In the genomic region with DNA sequence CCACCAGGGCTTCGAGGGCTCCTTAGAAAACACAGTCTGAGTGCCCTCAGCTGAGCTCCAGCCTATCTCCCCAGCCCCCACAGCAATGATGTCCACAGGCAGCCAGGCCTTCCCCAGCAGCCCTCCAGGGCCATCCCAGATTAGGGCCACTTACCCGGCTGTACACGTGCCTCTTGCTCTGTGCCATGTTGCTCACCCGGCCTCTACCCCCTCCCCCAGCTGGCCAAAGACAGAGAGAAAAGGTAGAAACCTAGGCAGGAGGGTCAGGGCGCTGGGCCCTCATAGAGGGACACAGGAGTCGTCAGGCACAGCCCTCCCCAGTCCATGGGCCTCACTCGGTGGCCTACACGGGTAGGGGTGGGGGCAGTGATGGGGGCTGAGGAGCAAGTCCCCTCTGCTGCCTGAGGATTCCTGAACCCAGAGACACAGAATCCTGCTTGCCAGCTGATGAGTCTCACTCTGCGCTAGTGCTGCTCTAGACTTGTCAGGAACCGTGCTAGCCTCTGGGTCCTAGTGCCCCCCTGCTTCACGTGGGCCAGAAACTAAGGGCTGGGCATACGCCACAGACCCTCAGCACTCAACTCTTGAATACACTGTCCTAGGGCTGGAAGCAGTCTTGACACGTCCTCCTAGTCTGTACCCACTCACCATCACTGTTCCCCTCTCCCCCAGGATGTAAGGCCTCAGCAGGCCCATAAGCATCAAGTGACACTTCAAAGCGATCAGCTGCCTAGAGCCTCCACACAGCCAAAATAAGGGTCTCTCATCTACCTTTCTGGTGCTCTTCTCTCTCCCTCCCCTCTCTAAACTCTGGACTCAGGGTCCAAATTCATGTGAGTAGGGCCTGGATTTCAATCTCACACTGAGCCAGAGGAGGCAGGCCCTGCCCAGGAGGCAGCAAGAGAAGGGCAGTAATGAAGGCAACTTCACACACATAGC, we compare ENCODE assay signal across 1 cellular context.
TF ChIP-seq lines count a peak whose summit lies in the region.

A gene (minus strand): TSS at position 461 of the 939 bp plus-strand sequence. CDS start 274 bp downstream, at position 187.

TF ChIP-seq in GM12878, 131 proteins besides CTCF, POLR2A, EP300 and RAD21:
- TF ChIP-seq, protein P1, sequence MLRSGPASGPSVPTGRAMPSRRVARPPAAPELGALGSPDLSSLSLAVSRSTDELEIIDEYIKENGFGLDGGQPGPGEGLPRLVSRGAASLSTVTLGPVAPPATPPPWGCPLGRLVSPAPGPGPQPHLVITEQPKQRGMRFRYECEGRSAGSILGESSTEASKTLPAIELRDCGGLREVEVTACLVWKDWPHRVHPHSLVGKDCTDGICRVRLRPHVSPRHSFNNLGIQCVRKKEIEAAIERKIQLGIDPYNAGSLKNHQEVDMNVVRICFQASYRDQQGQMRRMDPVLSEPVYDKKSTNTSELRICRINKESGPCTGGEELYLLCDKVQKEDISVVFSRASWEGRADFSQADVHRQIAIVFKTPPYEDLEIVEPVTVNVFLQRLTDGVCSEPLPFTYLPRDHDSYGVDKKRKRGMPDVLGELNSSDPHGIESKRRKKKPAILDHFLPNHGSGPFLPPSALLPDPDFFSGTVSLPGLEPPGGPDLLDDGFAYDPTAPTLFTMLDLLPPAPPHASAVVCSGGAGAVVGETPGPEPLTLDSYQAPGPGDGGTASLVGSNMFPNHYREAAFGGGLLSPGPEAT (IDR thresholded peaks at IDR 0.05; ENCODE audit: low read depth) = 0 out of 2 replicates have a peak, but pooled peaks have one; percentile 35
- TF ChIP-seq FOXM1 (IDR thresholded peaks at IDR 0.05; ENCODE audit: low read depth, low read length) (no peak), EGR1 (IDR thresholded peaks at IDR 0.05; ENCODE audit: borderline replicate concordance in 1 of 2, low read depth in 2 of 2, low read length in 2 of 2) (peak in 1 of 2 experiments; percentile 52; a peak in 1 of 3 replicates), GATAD2B (conservative IDR thresholded peaks at IDR 0.05; ENCODE audit: low read depth) (no peak), SPI1 (IDR thresholded peaks at IDR 0.05; ENCODE audit: borderline replicate concordance, insufficient read depth, low read depth, low read length) (no peak), BHLHE40 (IDR thresholded peaks at IDR 0.05; ENCODE audit: borderline replicate concordance in 1 of 2, low read depth in 2 of 2, low read length in 1 of 2) (peak in 1 of 2 experiments; percentile 29; a peak in 1 of 4 replicates)
- TF ChIP-seq, protein P2, sequence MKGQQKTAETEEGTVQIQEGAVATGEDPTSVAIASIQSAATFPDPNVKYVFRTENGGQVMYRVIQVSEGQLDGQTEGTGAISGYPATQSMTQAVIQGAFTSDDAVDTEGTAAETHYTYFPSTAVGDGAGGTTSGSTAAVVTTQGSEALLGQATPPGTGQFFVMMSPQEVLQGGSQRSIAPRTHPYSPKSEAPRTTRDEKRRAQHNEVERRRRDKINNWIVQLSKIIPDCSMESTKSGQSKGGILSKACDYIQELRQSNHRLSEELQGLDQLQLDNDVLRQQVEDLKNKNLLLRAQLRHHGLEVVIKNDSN (IDR thresholded peaks at IDR 0.05; ENCODE audit: borderline replicate concordance, extremely low read length, insufficient read depth, low read depth, low read length) = peak; percentile 52
